29 cellular contexts compared by ENCODE assay signal in genomic region chr9:115551396-115551795, GRCh38.
DNase-seq lines count a peak whose midpoint lies in the region; ATAC-seq and TF ChIP-seq lines count a peak whose summit lies in the region.
"Had no signal": no experiment of that assay in that cellular context is flagged by ENCODE, and none has a peak within 500 bp of the region (broad histone marks: within the 10 kb centered on the region; RNA-seq: fewer than 3 reads in every experiment).

No MANE protein-coding gene starts in this region.

- BruUV-seq in PC-9 (replicated peaks; lab: Mats Ljungman, UMichigan) = no TSS peak

- no peaks in the 10 kb centered on the region; the same call in 1 of the 2 replicates for H3K4me1 ChIP-seq in PC-9 (replicated peaks; ENCODE audit: insufficient read depth)
- H3K4me1 ChIP-seq in psoas muscle = no peaks in the 10 kb centered on the region
- H3K4me1 ChIP-seq: Caco-2, esophagus muscularis mucosa, left ventricle myocardium inferior, Peyer's patch, prostate gland, vagina had no signal

- DNase-seq in AG08395 (ENCODE audit: low spot score) (peak; percentile 47), GM04504 (ENCODE audit: low read depth) (peak; percentile 53), foreskin fibroblast (peak; percentile 58 to 78), PC-9 (no peak), T-helper 2 cell (no peak), psoas muscle (no peak)
- DNase-seq: activated CD4-positive, alpha-beta T cell treated with anti-CD3 and anti-CD28 coated beads, Interleukin-2, amount 50 U/mL, for 48 hours; activated CD4-positive, CD25-positive, alpha-beta regulatory T cell; anterior cingulate cortex; Caco-2; cortex of kidney; endodermal cell; glutamatergic neuron; islet precursor cell; left ventricle myocardium inferior; naive thymus-derived CD4-positive, alpha-beta T cell; NCI-H1694; NCI-H524; Peyer's patch; SIG-M5 had no signal

- POLR2A ChIA-PET in PC-9 (lab: Charles Lee; ENCODE audit: unreplicated experiment) = no interaction called here

- no peak overlapping the region for H2AFZ ChIP-seq in PC-9

- ATAC-seq in SK-N-SH treated with all-trans-retinoic acid at 6 μM for 48 hours (peak; percentile 90), GM18861 (IDR thresholded peaks at IDR 0.05; ENCODE audit: unreplicated experiment) (no peak), psoas muscle (no peak)
- ATAC-seq: activated naive CD4-positive, alpha-beta T cell treated with anti-CD3 and anti-CD28 coated beads, Interleukin-2, amount 50 U/mL, for 72 hours; activated T-helper 17 cell treated with anti-CD3 and anti-CD28 coated beads, Interleukin-2, amount 50 U/mL, for 72 hours; naive thymus-derived CD4-positive, alpha-beta T cell had no signal

- no peak for TF ChIP-seq CTCF in foreskin fibroblast (IDR thresholded peaks at IDR 0.05; ENCODE audit: low read depth, low read length)
- TF ChIP-seq CTCF in PC-9 (conservative IDR thresholded peaks at IDR 0.05) = no peak
- no peak for TF ChIP-seq CTCF in psoas muscle (IDR thresholded peaks at IDR 0.05)

- H3F3A ChIP-seq in PC-9 (ENCODE audit: insufficient read depth, low read depth) = no peaks in the 10 kb centered on the region

- H3K9me2 ChIP-seq in PC-9 (ENCODE audit: insufficient read depth) = no peaks in the 10 kb centered on the region

- H3K27ac ChIP-seq in PC-9 = no peak overlapping the region
- H3K27ac ChIP-seq in psoas muscle = no peak overlapping the region
- H3K27ac ChIP-seq: C4-2B, cardiac muscle cell, esophagus muscularis mucosa, left ventricle myocardium inferior, Peyer's patch, prostate gland, vagina had no signal

- intact Hi-C loops in PC-9 (cut with micrococcal nuclease; ENCODE audit: unreplicated experiment) = no loop called here
- intact Hi-C loops in psoas muscle (cut with DNase I) = no loop called here

- H3K36me3 ChIP-seq in PC-9 (ENCODE audit: low read depth) (no peaks in the 10 kb centered on the region), psoas muscle (ENCODE audit: insufficient read depth in 1 of 2, low read depth in 1 of 2) (no peaks in the 10 kb centered on the region)
- H3K36me3 ChIP-seq: cardiac muscle cell, esophagus muscularis mucosa, left ventricle myocardium inferior, Peyer's patch, prostate gland, vagina had no signal

- CTCF ChIA-PET in PC-9 (lab: Charles Lee) = no interaction called here

- 14 to 50% (median 23%) methylated on average over 2 of the region's 2 CpGs for WGBS in psoas muscle, 3 donors

- no peak overlapping the region for H3K4me2 ChIP-seq in PC-9

- no peak overlapping the region for H3K4me3 ChIP-seq in foreskin fibroblast (ENCODE audit: low read depth in 1 of 2, low read length in 2 of 2)
- H3K4me3 ChIP-seq in PC-9 = no peak overlapping the region
- no peak overlapping the region for H3K4me3 ChIP-seq in psoas muscle
- H3K4me3 ChIP-seq: cardiac muscle cell, esophagus muscularis mucosa, left ventricle myocardium inferior, Peyer's patch, prostate gland, vagina had no signal

- no peaks in the 10 kb centered on the region for H4K20me1 ChIP-seq in PC-9 (ENCODE audit: insufficient read depth)

- H3K27me3 ChIP-seq in PC-9 (ENCODE audit: insufficient read depth, low read depth) (no peaks in the 10 kb centered on the region), psoas muscle (ENCODE audit: insufficient read depth in 3 of 3, low read length in 2 of 3) (peaks cover 0 to 3% (median 0%) of the 10 kb centered on the region in 3 donors)
- H3K27me3 ChIP-seq: cardiac muscle cell, esophagus muscularis mucosa, Peyer's patch, vagina had no signal

- no peaks in the 10 kb centered on the region for H3K79me2 ChIP-seq in PC-9 (ENCODE audit: low read depth)

- H3K9me3 ChIP-seq in PC-9 (ENCODE audit: insufficient read depth, low read depth) (peaks cover under 1% of the 10 kb centered on the region; the same call in 1 of the 2 replicates), psoas muscle (no peaks in the 10 kb centered on the region)
- H3K9me3 ChIP-seq: esophagus muscularis mucosa, prostate gland, vagina had no signal

TF ChIP-seq in SK-N-SH treated with all-trans-retinoic acid at 6 μM for 48 hours, 23 proteins besides CTCF, POLR2A, EP300 and RAD21:
- no peak for TF ChIP-seq ZFP30 (CRISPR knock-in tag; IDR thresholded peaks at IDR 0.05)
- no peak for TF ChIP-seq PATZ1 (CRISPR knock-in tag; IDR thresholded peaks at IDR 0.05; ENCODE audit: borderline replicate concordance)
- TF ChIP-seq TCF4 (CRISPR knock-in tag; IDR thresholded peaks at IDR 0.05; ENCODE audit: borderline replicate concordance) = peak; percentile 41; the same call in 1 of the 2 replicates

Comparison
In these comparisons a context has a peak if more than half of its experiments do, and no peak if none do; other contexts are left out.
1. DNase-seq: peak in AG08395 (single experiment), GM04504 (single experiment) and foreskin fibroblast (2 of 2); none in PC-9 (0 of 2), T-helper 2 cell (0 of 5) and psoas muscle (0 of 2).